Comparison of ENCODE assay signal across 1 cellular context in the genomic region with DNA sequence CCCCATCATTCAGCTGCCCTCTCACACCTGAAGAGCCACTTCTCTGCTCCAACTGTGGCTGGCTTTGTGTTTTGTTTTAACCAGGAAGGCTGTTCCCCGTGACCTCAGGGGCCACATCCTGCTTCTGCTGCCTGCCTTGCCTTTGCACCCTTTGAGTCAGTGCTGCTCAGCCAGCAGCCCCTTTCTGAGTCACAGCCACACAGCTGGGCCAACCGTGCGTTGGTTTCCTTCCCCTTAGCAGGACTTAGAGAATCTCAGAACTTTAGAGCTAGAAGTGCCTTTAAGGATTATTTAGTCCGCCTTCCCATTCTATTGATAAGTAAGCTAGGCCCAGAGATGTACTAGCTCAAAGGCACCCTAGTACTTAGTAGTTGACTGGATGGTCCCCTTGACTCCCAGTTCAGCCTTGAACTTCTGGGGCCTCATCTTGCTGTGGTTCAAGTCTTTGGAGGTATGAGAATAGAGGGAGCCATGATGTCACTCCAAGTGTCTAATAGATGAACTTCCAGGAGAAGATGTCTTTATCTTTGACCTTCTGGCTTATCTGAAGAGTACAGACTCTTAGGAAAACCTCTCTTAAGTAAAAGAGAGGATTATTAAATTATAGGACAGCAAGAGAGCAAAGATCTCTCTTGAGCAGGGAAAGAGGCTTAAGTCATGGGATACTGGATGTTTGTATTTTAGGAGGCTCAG.
TF ChIP-seq lines count a peak whose summit lies in the region.

No MANE protein-coding gene starts in this region.

TF ChIP-seq in GM12878, 131 proteins besides CTCF, POLR2A, EP300 and RAD21 (continued from another document and continues in another):
- TF ChIP-seq MEF2B (IDR thresholded peaks at IDR 0.05; ENCODE audit: partially characterized antibody, poor library complexity, severe bottlenecking) (peak; percentile 19), MEF2A (IDR thresholded peaks at IDR 0.05; ENCODE audit: insufficient read depth, low read depth, low read length) (peak; percentile 70; the same call in 1 of the 2 replicates), CREM (IDR thresholded peaks at IDR 0.05; ENCODE audit: low read depth) (peak; percentile 88), CBX5 (IDR thresholded peaks at IDR 0.05; ENCODE audit: low read depth) (no peak), SRF (IDR thresholded peaks at IDR 0.05; ENCODE audit: low read depth in 2 of 2, low read length in 2 of 2) (no peak), YY1 (IDR thresholded peaks at IDR 0.05; ENCODE audit: low read depth, low read length) (peak; percentile 53; the same call in 1 of the 2 replicates), NR2F1 (conservative IDR thresholded peaks at IDR 0.05) (peak; percentile 89), EZH2 (IDR thresholded peaks at IDR 0.05; ENCODE audit: borderline replicate concordance, control insufficient read depth, low read depth, low read length) (no peak), MYB (IDR thresholded peaks at IDR 0.05; ENCODE audit: borderline replicate concordance, low read depth, low read length) (no peak), ZNF274 (IDR thresholded peaks at IDR 0.05; ENCODE audit: insufficient read depth, insufficient read length) (no peak), REST (IDR thresholded peaks at IDR 0.05; ENCODE audit: low read depth, low read length) (no peak), ZNF384 (IDR thresholded peaks at IDR 0.05; ENCODE audit: borderline replicate concordance, low read depth, low read length) (no peak), SMAD5 (IDR thresholded peaks at IDR 0.05; ENCODE audit: low read depth) (no peak), SMC3 (IDR thresholded peaks at IDR 0.05; ENCODE audit: borderline replicate concordance, low read length) (no peak; the same call in 1 of the 2 replicates), PRDM15 (CRISPR knock-in tag; IDR thresholded peaks at IDR 0.05) (no peak), EED (IDR thresholded peaks at IDR 0.05; ENCODE audit: low read depth) (peak; percentile 97), NR2C2 (IDR thresholded peaks at IDR 0.05; ENCODE audit: borderline replicate concordance, control insufficient read depth, insufficient read length, low read depth) (no peak), LARP7 (IDR thresholded peaks at IDR 0.05) (no peak), WRNIP1 (IDR thresholded peaks at IDR 0.05; ENCODE audit: borderline replicate concordance, low read depth, low read length) (no peak), RBBP5 (conservative IDR thresholded peaks at IDR 0.05) (no peak), POU2F2 (IDR thresholded peaks at IDR 0.05; ENCODE audit: borderline replicate concordance, low read depth, low read length) (peak; percentile 55; the same call in 2 of the 3 replicates), IKZF1 (conservative IDR thresholded peaks at IDR 0.05) (peak; percentile 76), PAX5 (IDR thresholded peaks at IDR 0.05; ENCODE audit: borderline replicate concordance, low read depth, low read length) (peak; percentile 91; the same call in 1 of the 2 replicates), SIX5 (IDR thresholded peaks at IDR 0.05; ENCODE audit: low read depth, low read length, severe bottlenecking) (no peak), RB1 (IDR thresholded peaks at IDR 0.05; ENCODE audit: borderline replicate concordance) (no peak), ZBED1 (IDR thresholded peaks at IDR 0.05; ENCODE audit: borderline replicate concordance) (peak; percentile 24; the same call in 1 of the 2 replicates), SIN3A (IDR thresholded peaks at IDR 0.05; ENCODE audit: low read depth, low read length) (no peak), POLR2AphosphoS2 (IDR thresholded peaks at IDR 0.05; ENCODE audit: low read depth, low read length) (no peak), NBN (IDR thresholded peaks at IDR 0.05) (0 out of 2 replicates have a peak, but pooled peaks have one; percentile 18), ZNF24 (IDR thresholded peaks at IDR 0.05) (no peak)
- TF ChIP-seq, protein P1, sequence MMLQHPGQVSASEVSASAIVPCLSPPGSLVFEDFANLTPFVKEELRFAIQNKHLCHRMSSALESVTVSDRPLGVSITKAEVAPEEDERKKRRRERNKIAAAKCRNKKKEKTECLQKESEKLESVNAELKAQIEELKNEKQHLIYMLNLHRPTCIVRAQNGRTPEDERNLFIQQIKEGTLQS (IDR thresholded peaks at IDR 0.05; ENCODE audit: borderline replicate concordance, extremely low read depth, low read depth, low read length) = no peak
- TF ChIP-seq, protein P2, sequence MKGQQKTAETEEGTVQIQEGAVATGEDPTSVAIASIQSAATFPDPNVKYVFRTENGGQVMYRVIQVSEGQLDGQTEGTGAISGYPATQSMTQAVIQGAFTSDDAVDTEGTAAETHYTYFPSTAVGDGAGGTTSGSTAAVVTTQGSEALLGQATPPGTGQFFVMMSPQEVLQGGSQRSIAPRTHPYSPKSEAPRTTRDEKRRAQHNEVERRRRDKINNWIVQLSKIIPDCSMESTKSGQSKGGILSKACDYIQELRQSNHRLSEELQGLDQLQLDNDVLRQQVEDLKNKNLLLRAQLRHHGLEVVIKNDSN (IDR thresholded peaks at IDR 0.05; ENCODE audit: borderline replicate concordance, extremely low read length, insufficient read depth, low read depth, low read length) = no peak
- TF ChIP-seq, protein P3, sequence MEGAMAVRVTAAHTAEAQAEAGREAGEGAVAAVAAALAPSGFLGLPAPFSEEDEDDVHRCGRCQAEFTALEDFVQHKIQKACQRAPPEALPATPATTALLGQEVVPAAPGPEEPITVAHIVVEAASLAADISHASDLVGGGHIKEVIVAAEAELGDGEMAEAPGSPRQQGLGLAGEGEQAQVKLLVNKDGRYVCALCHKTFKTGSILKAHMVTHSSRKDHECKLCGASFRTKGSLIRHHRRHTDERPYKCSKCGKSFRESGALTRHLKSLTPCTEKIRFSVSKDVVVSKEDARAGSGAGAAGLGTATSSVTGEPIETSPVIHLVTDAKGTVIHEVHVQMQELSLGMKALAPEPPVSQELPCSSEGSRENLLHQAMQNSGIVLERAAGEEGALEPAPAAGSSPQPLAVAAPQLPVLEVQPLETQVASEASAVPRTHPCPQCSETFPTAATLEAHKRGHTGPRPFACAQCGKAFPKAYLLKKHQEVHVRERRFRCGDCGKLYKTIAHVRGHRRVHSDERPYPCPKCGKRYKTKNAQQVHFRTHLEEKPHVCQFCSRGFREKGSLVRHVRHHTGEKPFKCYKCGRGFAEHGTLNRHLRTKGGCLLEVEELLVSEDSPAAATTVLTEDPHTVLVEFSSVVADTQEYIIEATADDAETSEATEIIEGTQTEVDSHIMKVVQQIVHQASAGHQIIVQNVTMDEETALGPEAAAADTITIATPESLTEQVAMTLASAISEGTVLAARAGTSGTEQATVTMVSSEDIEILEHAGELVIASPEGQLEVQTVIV (IDR thresholded peaks at IDR 0.05; ENCODE audit: borderline replicate concordance, partially characterized antibody) = no peak
- TF ChIP-seq, protein P4, sequence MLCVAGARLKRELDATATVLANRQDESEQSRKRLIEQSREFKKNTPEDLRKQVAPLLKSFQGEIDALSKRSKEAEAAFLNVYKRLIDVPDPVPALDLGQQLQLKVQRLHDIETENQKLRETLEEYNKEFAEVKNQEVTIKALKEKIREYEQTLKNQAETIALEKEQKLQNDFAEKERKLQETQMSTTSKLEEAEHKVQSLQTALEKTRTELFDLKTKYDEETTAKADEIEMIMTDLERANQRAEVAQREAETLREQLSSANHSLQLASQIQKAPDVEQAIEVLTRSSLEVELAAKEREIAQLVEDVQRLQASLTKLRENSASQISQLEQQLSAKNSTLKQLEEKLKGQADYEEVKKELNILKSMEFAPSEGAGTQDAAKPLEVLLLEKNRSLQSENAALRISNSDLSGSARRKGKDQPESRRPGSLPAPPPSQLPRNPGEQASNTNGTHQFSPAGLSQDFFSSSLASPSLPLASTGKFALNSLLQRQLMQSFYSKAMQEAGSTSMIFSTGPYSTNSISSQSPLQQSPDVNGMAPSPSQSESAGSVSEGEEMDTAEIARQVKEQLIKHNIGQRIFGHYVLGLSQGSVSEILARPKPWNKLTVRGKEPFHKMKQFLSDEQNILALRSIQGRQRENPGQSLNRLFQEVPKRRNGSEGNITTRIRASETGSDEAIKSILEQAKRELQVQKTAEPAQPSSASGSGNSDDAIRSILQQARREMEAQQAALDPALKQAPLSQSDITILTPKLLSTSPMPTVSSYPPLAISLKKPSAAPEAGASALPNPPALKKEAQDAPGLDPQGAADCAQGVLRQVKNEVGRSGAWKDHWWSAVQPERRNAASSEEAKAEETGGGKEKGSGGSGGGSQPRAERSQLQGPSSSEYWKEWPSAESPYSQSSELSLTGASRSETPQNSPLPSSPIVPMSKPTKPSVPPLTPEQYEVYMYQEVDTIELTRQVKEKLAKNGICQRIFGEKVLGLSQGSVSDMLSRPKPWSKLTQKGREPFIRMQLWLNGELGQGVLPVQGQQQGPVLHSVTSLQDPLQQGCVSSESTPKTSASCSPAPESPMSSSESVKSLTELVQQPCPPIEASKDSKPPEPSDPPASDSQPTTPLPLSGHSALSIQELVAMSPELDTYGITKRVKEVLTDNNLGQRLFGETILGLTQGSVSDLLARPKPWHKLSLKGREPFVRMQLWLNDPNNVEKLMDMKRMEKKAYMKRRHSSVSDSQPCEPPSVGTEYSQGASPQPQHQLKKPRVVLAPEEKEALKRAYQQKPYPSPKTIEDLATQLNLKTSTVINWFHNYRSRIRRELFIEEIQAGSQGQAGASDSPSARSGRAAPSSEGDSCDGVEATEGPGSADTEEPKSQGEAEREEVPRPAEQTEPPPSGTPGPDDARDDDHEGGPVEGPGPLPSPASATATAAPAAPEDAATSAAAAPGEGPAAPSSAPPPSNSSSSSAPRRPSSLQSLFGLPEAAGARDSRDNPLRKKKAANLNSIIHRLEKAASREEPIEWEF (IDR thresholded peaks at IDR 0.05; ENCODE audit: insufficient replicate concordance, low read depth, low read length) = no peak
- TF ChIP-seq, protein P5, sequence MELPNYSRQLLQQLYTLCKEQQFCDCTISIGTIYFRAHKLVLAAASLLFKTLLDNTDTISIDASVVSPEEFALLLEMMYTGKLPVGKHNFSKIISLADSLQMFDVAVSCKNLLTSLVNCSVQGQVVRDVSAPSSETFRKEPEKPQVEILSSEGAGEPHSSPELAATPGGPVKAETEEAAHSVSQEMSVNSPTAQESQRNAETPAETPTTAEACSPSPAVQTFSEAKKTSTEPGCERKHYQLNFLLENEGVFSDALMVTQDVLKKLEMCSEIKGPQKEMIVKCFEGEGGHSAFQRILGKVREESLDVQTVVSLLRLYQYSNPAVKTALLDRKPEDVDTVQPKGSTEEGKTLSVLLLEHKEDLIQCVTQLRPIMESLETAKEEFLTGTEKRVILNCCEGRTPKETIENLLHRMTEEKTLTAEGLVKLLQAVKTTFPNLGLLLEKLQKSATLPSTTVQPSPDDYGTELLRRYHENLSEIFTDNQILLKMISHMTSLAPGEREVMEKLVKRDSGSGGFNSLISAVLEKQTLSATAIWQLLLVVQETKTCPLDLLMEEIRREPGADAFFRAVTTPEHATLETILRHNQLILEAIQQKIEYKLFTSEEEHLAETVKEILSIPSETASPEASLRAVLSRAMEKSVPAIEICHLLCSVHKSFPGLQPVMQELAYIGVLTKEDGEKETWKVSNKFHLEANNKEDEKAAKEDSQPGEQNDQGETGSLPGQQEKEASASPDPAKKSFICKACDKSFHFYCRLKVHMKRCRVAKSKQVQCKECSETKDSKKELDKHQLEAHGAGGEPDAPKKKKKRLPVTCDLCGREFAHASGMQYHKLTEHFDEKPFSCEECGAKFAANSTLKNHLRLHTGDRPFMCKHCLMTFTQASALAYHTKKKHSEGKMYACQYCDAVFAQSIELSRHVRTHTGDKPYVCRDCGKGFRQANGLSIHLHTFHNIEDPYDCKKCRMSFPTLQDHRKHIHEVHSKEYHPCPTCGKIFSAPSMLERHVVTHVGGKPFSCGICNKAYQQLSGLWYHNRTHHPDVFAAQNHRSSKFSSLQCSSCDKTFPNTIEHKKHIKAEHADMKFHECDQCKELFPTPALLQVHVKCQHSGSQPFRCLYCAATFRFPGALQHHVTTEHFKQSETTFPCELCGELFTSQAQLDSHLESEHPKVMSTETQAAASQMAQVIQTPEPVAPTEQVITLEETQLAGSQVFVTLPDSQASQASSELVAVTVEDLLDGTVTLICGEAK (IDR thresholded peaks at IDR 0.05; ENCODE audit: borderline replicate concordance) = no peak
